ENCODE assay signal across 2 cellular contexts in genomic region chr6:144338474-144338873, GRCh38.
TF ChIP-seq lines count a peak whose summit lies in the region.

No MANE protein-coding gene starts in this region.

TF ChIP-seq in HCT116, 20 proteins besides CTCF, POLR2A, EP300 and RAD21:
- TF ChIP-seq SRF (IDR thresholded peaks at IDR 0.05; ENCODE audit: low read depth) (no peak), SP1 (IDR thresholded peaks at IDR 0.05; ENCODE audit: low read depth) (no peak), FOSL1 (IDR thresholded peaks at IDR 0.05; ENCODE audit: low read depth) (no peak), ELF1 (IDR thresholded peaks at IDR 0.05; ENCODE audit: borderline replicate concordance, low read depth) (no peak), EGR1 (IDR thresholded peaks at IDR 0.05; ENCODE audit: low read depth) (no peak), SIN3A (IDR thresholded peaks at IDR 0.05; ENCODE audit: low read depth) (no peak), ZFX (IDR thresholded peaks at IDR 0.05) (no peak), YY1 (IDR thresholded peaks at IDR 0.05; ENCODE audit: extremely low read depth, insufficient replicate concordance, low read depth, low read length) (no peak)
- TF ChIP-seq, protein P1, sequence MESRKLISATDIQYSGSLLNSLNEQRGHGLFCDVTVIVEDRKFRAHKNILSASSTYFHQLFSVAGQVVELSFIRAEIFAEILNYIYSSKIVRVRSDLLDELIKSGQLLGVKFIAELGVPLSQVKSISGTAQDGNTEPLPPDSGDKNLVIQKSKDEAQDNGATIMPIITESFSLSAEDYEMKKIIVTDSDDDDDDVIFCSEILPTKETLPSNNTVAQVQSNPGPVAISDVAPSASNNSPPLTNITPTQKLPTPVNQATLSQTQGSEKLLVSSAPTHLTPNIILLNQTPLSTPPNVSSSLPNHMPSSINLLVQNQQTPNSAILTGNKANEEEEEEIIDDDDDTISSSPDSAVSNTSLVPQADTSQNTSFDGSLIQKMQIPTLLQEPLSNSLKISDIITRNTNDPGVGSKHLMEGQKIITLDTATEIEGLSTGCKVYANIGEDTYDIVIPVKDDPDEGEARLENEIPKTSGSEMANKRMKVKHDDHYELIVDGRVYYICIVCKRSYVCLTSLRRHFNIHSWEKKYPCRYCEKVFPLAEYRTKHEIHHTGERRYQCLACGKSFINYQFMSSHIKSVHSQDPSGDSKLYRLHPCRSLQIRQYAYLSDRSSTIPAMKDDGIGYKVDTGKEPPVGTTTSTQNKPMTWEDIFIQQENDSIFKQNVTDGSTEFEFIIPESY (IDR thresholded peaks at IDR 0.05; ENCODE audit: extremely low read depth, insufficient replicate concordance, low read length) = no peak

TF ChIP-seq in H1, 55 proteins besides CTCF, POLR2A, EP300 and RAD21:
- no peak for TF ChIP-seq NRF1 (IDR thresholded peaks at IDR 0.05; ENCODE audit: low read depth, low read length)
- TF ChIP-seq EZH2 (IDR thresholded peaks at IDR 0.05; ENCODE audit: low read depth, low read length, severe bottlenecking) = no peak
